Comparison of ENCODE assay signal across 8 cellular contexts in genomic region chr5:59598547-59598874, GRCh38.
DNase-seq lines count a peak whose midpoint lies in the region; ATAC-seq and TF ChIP-seq lines count a peak whose summit lies in the region.

No MANE protein-coding gene starts in this region.

- no peaks in the 10 kb centered on the region for H3K79me1 ChIP-seq in trophoblast cell (ENCODE audit: low read length)

- no peak overlapping the region for H4K12ac ChIP-seq in trophoblast cell (ENCODE audit: low read depth, low read length)

- no peak overlapping the region for H2AK5ac ChIP-seq in trophoblast cell (ENCODE audit: low read length)

- no peaks in the 10 kb centered on the region for H3K9me3 ChIP-seq in trophoblast cell (ENCODE audit: insufficient read depth, low read depth, low read length)

- H3K23ac ChIP-seq in trophoblast cell (ENCODE audit: low read length), result no peak overlapping the region

- H3K18ac ChIP-seq in trophoblast cell (ENCODE audit: low read length), result no peak overlapping the region

- TF ChIP-seq CTCF in coronary artery (IDR thresholded peaks at IDR 0.05), result no peak

- H2BK5ac ChIP-seq in trophoblast cell (ENCODE audit: low read depth, low read length, poor library complexity), result no peak overlapping the region

- H3K4me3 ChIP-seq in coronary artery, result peak overlapping the region; percentile 47
- no peak overlapping the region for H3K4me3 ChIP-seq in trophoblast cell (ENCODE audit: low read depth, low read length)

- H3K4me2 ChIP-seq in trophoblast cell (ENCODE audit: low read length), result no peak overlapping the region

- no CpG with 5 or more reads among the region's 2 CpGs for WGBS in trophoblast cell (ENCODE audit: extremely low coverage, insufficient coverage, insufficient read length)

- ATAC-seq in GM18868 (IDR thresholded peaks at IDR 0.05; ENCODE audit: unreplicated experiment) (peak; percentile 57), HG03378 (IDR thresholded peaks at IDR 0.05; ENCODE audit: unreplicated experiment) (peak; percentile 67)

- no peak overlapping the region for H2BK120ac ChIP-seq in trophoblast cell (ENCODE audit: insufficient read depth, low read length, poor library complexity)

- H3K36me3 ChIP-seq in trophoblast cell (ENCODE audit: control insufficient read depth in 1 of 2, insufficient read depth in 2 of 2, low read length in 2 of 2), result no peaks in the 10 kb centered on the region

- DNase-seq in coronary artery (ENCODE audit: low spot score) (no peak), trophoblast cell (no peak), NCI-H748 (lab: John Stamatoyannopoulos, UW; ENCODE audit: unreplicated experiment) (no peak), NCI-H1694 (lab: John Stamatoyannopoulos, UW) (no peak), DMS153 treated with DMSO at 0.1 percent for 48 hours (lab: John Stamatoyannopoulos, UW; ENCODE audit: unreplicated experiment) (no peak), NCI-H2171 (lab: John Stamatoyannopoulos, UW) (no peak)

- H3K79me2 ChIP-seq in trophoblast cell (ENCODE audit: control insufficient read depth, insufficient read depth, low read length, poor library complexity), result no peaks in the 10 kb centered on the region

- no peak overlapping the region for H2AFZ ChIP-seq in trophoblast cell (ENCODE audit: insufficient read depth, low read length, poor library complexity)

- H4K8ac ChIP-seq in trophoblast cell (ENCODE audit: low read depth, low read length), result no peak overlapping the region

- H2BK12ac ChIP-seq in trophoblast cell (ENCODE audit: low read length), result no peak overlapping the region

- peak overlapping the region; percentile 20 for H3K9ac ChIP-seq in trophoblast cell (ENCODE audit: low read length)

- no peak overlapping the region for H3K14ac ChIP-seq in trophoblast cell (ENCODE audit: low read length)

- H3K4me1 ChIP-seq in trophoblast cell (ENCODE audit: control insufficient read depth in 1 of 2, insufficient read depth in 2 of 2, low read length in 2 of 2), result no peaks in the 10 kb centered on the region

- H4K91ac ChIP-seq in trophoblast cell (ENCODE audit: low read depth, low read length), result no peak overlapping the region

- H3K27me3 ChIP-seq in trophoblast cell (ENCODE audit: insufficient read depth, low read length), result no peaks in the 10 kb centered on the region

- H3K4ac ChIP-seq in trophoblast cell (ENCODE audit: low read depth, low read length), result no peak overlapping the region

- H3K27ac ChIP-seq in coronary artery (peak overlapping the region in 1 of 2 donors; percentile 3), trophoblast cell (ENCODE audit: low read depth, low read length) (no peak overlapping the region)
